In genomic region chr3:194447657-194448056, GRCh38 we compare ENCODE assay signal across 27 cellular contexts. TPM values are rescaled to one million over a fixed set of nuclear protein-coding genes. Genes with fewer than 3 reads are reported as not detected.
"Had no signal": no experiment of that assay in that cellular context is flagged by ENCODE, and none has a peak within 500 bp of the region (broad histone marks: within the 10 kb centered on the region; RNA-seq: fewer than 3 reads in every experiment).

No MANE protein-coding gene starts in this region.

- H3K9me3 Mint-ChIP-seq: dendritic cell treated with granulocyte-macrophage colony-stimulating factor and Interleukin-4, amounts not matched to agents 40 ng/mL and 50 ng/mL, for 4 days; effector memory CD8-positive, alpha-beta T cell; endodermal cell; mesothelial cell of epicardium; naive B cell had no signal

- H3K4me3 Mint-ChIP-seq: dendritic cell treated with granulocyte-macrophage colony-stimulating factor and Interleukin-4, amounts not matched to agents 40 ng/mL and 50 ng/mL, for 4 days; effector memory CD8-positive, alpha-beta T cell; endodermal cell; mesothelial cell of epicardium; naive B cell had no signal

- H3K4me1 ChIP-seq: colonic mucosa, esophagus squamous epithelium, gastrocnemius medialis, heart right ventricle, left lung, lower lobe of right lung had no signal

- H3K9me3 ChIP-seq: colonic mucosa, esophagus squamous epithelium, gastrocnemius medialis, heart right ventricle, left lung, lower lobe of right lung, mucosa of descending colon had no signal

- ATAC-seq: esophagus mucosa, gastrocnemius medialis, heart right ventricle, left cardiac atrium, left ventricle myocardium superior had no signal

- H3K27ac Mint-ChIP-seq: dendritic cell treated with granulocyte-macrophage colony-stimulating factor and Interleukin-4, amounts not matched to agents 40 ng/mL and 50 ng/mL, for 4 days; endodermal cell; mesothelial cell of epicardium had no signal

- H3K27me3 Mint-ChIP-seq: dendritic cell treated with granulocyte-macrophage colony-stimulating factor and Interleukin-4, amounts not matched to agents 40 ng/mL and 50 ng/mL, for 4 days; effector memory CD8-positive, alpha-beta T cell; naive B cell had no signal

- H3K4me3 ChIP-seq: colonic mucosa, esophagus squamous epithelium, gastrocnemius medialis, heart right ventricle, left lung, lower lobe of right lung, mucosa of descending colon had no signal

- H3K27me3 ChIP-seq: colonic mucosa, esophagus squamous epithelium, gastrocnemius medialis, heart right ventricle, left lung had no signal

- H3K27ac ChIP-seq: colonic mucosa, epithelial cell of prostate, esophagus squamous epithelium, gastrocnemius medialis, heart right ventricle, left lung, lower lobe of right lung had no signal

- DNase-seq: colonic mucosa; cortex of kidney; effector CD8-positive, alpha-beta T cell; effector memory CD8-positive, alpha-beta T cell; endodermal cell; esophagus squamous epithelium; foreskin fibroblast; foreskin melanocyte; gastrocnemius medialis; glutamatergic neuron; head of caudate nucleus; heart right ventricle; hippocampal formation; left cardiac atrium; left lung; left ventricle myocardium superior; lower lobe of right lung; mesenchymal stem cell; naive B cell had no signal

- H3K4me1 Mint-ChIP-seq: mesothelial cell of epicardium had no signal

RNA-seq across cellular contexts. Expression of gene GP5, which starts 48.6 kb away (rescaled TPM):
- total RNA-seq: glomerular endothelial cell, left ventricle myocardium superior, mesenteric fat pad, myocyte had no signal
